8 cellular contexts compared by ENCODE assay signal in genomic region chr11:123742334-123742733, GRCh38. TPM values are rescaled to one million over a fixed set of nuclear protein-coding genes. Genes with fewer than 3 reads are reported as not detected.
A peak's percentile ranks its signal among the peaks of the same experiment; 100 is the strongest.
DNase-seq lines count a peak whose midpoint lies in the region; ATAC-seq, FAIRE-seq and TF ChIP-seq lines count a peak whose summit lies in the region.

No MANE protein-coding gene starts in this region.

- no TSS peak for BruUV-seq in PC-3 (replicated peaks; lab: Mats Ljungman, UMichigan)

- peak overlapping the region; percentile 95 for H3K4me3 Mint-ChIP-seq in endodermal cell

- H3K4me2 ChIP-seq in DOHH2 (ENCODE audit: low read length): peak overlapping the region; percentile 90
- peak overlapping the region; percentile 86 for H3K4me2 ChIP-seq in PC-3 (ENCODE audit: low read length)

- no peaks in the 10 kb centered on the region for H3K9me3 ChIP-seq in DOHH2 (ENCODE audit: control insufficient read depth, insufficient read depth, low read length)
- H3K9me3 ChIP-seq in PC-3 (ENCODE audit: low read length): no peaks in the 10 kb centered on the region
- H3K9me3 ChIP-seq in endodermal cell (ENCODE audit: control insufficient read depth, low read length): peaks cover 30% of the 10 kb centered on the region
- H3K9me3 ChIP-seq in pancreas: no peaks in the 10 kb centered on the region

- ATAC-seq in PC-3 (no peak), pancreas (peak in 1 of 4 donors; percentile 1), HG02678 (IDR thresholded peaks at IDR 0.05; ENCODE audit: unreplicated experiment) (no peak), GM18861 (IDR thresholded peaks at IDR 0.05; ENCODE audit: unreplicated experiment) (no peak)

- TF ChIP-seq CTCF in DOHH2 (IDR thresholded peaks at IDR 0.05; ENCODE audit: low read depth, low read length, poor library complexity, severe bottlenecking) (no peak), PC-3 (conservative IDR thresholded peaks at IDR 0.05; ENCODE audit: low read depth, low read length) (no peak), endodermal cell (conservative IDR thresholded peaks at IDR 0.05) (no peak), pancreas (IDR thresholded peaks at IDR 0.05) (no peak)

- H3K9me2 ChIP-seq in DOHH2 (replicated peaks; ENCODE audit: control insufficient read depth, low read length): no peaks in the 10 kb centered on the region
- no peaks in the 10 kb centered on the region for H3K9me2 ChIP-seq in PC-3 (replicated peaks; ENCODE audit: low read length)

- H3F3A ChIP-seq in DOHH2 (ENCODE audit: control insufficient read depth, insufficient read depth): no peaks in the 10 kb centered on the region
- H3F3A ChIP-seq in PC-3 (ENCODE audit: low read length, unreplicated experiment): no peaks in the 10 kb centered on the region

- POLR2A ChIA-PET in PC-3 (lab: Charles Lee; ENCODE audit: unreplicated experiment): no interaction called here

- no peak for FAIRE-seq in pancreas (lab: Jason Lieb, UNC)

- H4K20me1 ChIP-seq in DOHH2 (ENCODE audit: control insufficient read depth, insufficient read depth, low read depth, low read length) (no peaks in the 10 kb centered on the region), PC-3 (ENCODE audit: low read length) (no peaks in the 10 kb centered on the region; the same call in none of the 2 replicates)

- CTCF ChIA-PET in PC-3 (lab: Charles Lee): no interaction called here

- intact Hi-C loops in PC-3 (cut with micrococcal nuclease) (no loop called here), pancreas (cut with DNase I) (no loop called here)

- DNase-seq in PC-3 (no peak), endodermal cell (peak; percentile 80), pancreas (no peak), activated gamma-delta T cell treated with Interleukin-2 at 50 U/mL for 16 hours (no peak), LoVo (ENCODE audit: low spot score) (no peak)

- H3K4me1 Mint-ChIP-seq in endodermal cell: peaks cover 40% of the 10 kb centered on the region

- peaks cover 26% of the 10 kb centered on the region for H3K4me1 ChIP-seq in DOHH2 (ENCODE audit: control insufficient read depth, low read length)
- peaks cover 18% of the 10 kb centered on the region for H3K4me1 ChIP-seq in PC-3 (ENCODE audit: insufficient read depth, low read length)
- H3K4me1 ChIP-seq in endodermal cell (ENCODE audit: control insufficient read depth, insufficient read depth, low read length): peaks cover 5% of the 10 kb centered on the region
- H3K4me1 ChIP-seq in pancreas: peaks cover 0 to 15% (median 5%) of the 10 kb centered on the region in 3 donors

- no peaks in the 10 kb centered on the region for H3K27me3 Mint-ChIP-seq in endodermal cell (ENCODE audit: insufficient read depth)

- H3K27ac Mint-ChIP-seq in endodermal cell: peak overlapping the region; percentile 64

- H3K27ac ChIP-seq in DOHH2 (ENCODE audit: low read depth, low read length) (no peak overlapping the region), PC-3 (ENCODE audit: low read length) (no peak overlapping the region), endodermal cell (ENCODE audit: low read depth, low read length) (no peak overlapping the region), pancreas (no peak overlapping the region)

- WGBS in endodermal cell (ENCODE audit: insufficient coverage in 1 of 2, insufficient read length in 1 of 2), 2 experiments: 2 to 8% methylated on average over 4 of the region's 4 CpGs
- 35 to 40% methylated on average over 4 of the region's 4 CpGs for WGBS in pancreas, 2 donors

- peaks cover 44% of the 10 kb centered on the region for H3K79me2 ChIP-seq in DOHH2 (ENCODE audit: control insufficient read depth, low read length)
- peaks cover 41% of the 10 kb centered on the region for H3K79me2 ChIP-seq in PC-3 (ENCODE audit: low read length)

- H2AFZ ChIP-seq in PC-3 (ENCODE audit: low read length): peak overlapping the region; percentile 94

- peaks cover 20% of the 10 kb centered on the region for H3K9me3 Mint-ChIP-seq in endodermal cell

- H3K4me3 ChIP-seq in DOHH2 (ENCODE audit: low read length) (peak overlapping the region; percentile 89), PC-3 (ENCODE audit: low read length) (peak overlapping the region; percentile 94), endodermal cell (ENCODE audit: low read length) (peak overlapping the region; percentile 92), pancreas (peak overlapping the region; percentile 84 to 97 (median 94))

- no peaks in the 10 kb centered on the region for H3K36me3 Mint-ChIP-seq in endodermal cell (ENCODE audit: low read depth)

- H3K27me3 ChIP-seq in DOHH2 (ENCODE audit: control insufficient read depth, low read length) (no peaks in the 10 kb centered on the region), PC-3 (ENCODE audit: low read length) (peaks cover 31% of the 10 kb centered on the region), endodermal cell (ENCODE audit: control insufficient read depth, insufficient read depth, low read length, poor library complexity, severe bottlenecking) (no peaks in the 10 kb centered on the region), pancreas (no peaks in the 10 kb centered on the region)

- peaks cover 35% of the 10 kb centered on the region for H3K36me3 ChIP-seq in DOHH2 (ENCODE audit: control insufficient read depth, low read length)
- peaks cover 27% of the 10 kb centered on the region for H3K36me3 ChIP-seq in PC-3 (ENCODE audit: low read depth, low read length)
- peaks cover 28% of the 10 kb centered on the region for H3K36me3 ChIP-seq in endodermal cell (ENCODE audit: control insufficient read depth, insufficient read depth, low read length)
- no peaks in the 10 kb centered on the region for H3K36me3 ChIP-seq in pancreas

- H3K9ac ChIP-seq in PC-3 (ENCODE audit: low read length): no peak overlapping the region
- H3K9ac ChIP-seq in endodermal cell (ENCODE audit: extremely low read depth, low read length, poor library complexity, severe bottlenecking): peak overlapping the region; percentile 72

RNA-seq across cellular contexts. Expression of gene ZNF202, which starts 0.9 kb away (rescaled TPM):
- total RNA-seq in PC-3 (2014; rRNA removed) (13.1 and 14.6 TPM in 2 replicates), endodermal cell (10 to 100 TPM; 25.0 to 28.8 TPM), pancreas (1 to 10 TPM; 3.9 to 9.5 (median 6.7) TPM)
- 15.1 TPM for polyA plus RNA-seq in endodermal cell (2013, experiment 1 of 2)
- 14.2 TPM for polyA plus RNA-seq in endodermal cell (2013, experiment 2 of 2)
- 10 to 100 TPM in 1 of 2 donors, 1 to 10 TPM in 1; 9.6 to 11.9 TPM for polyA plus RNA-seq in pancreas

RNA-seq across cellular contexts. Expression of gene OR6X1, which starts 12.0 kb away (rescaled TPM):
- total RNA-seq in PC-3 (2014; rRNA removed): not detected in 2 replicates
- total RNA-seq in endodermal cell: not detected
- polyA plus RNA-seq in endodermal cell (2013, experiment 1 of 2): not detected
- not detected for polyA plus RNA-seq in endodermal cell (2013, experiment 2 of 2)
- not detected for total RNA-seq in pancreas
- polyA plus RNA-seq in pancreas: not detected
